ENCODE assay signal across 8 cellular contexts in the genomic region with DNA sequence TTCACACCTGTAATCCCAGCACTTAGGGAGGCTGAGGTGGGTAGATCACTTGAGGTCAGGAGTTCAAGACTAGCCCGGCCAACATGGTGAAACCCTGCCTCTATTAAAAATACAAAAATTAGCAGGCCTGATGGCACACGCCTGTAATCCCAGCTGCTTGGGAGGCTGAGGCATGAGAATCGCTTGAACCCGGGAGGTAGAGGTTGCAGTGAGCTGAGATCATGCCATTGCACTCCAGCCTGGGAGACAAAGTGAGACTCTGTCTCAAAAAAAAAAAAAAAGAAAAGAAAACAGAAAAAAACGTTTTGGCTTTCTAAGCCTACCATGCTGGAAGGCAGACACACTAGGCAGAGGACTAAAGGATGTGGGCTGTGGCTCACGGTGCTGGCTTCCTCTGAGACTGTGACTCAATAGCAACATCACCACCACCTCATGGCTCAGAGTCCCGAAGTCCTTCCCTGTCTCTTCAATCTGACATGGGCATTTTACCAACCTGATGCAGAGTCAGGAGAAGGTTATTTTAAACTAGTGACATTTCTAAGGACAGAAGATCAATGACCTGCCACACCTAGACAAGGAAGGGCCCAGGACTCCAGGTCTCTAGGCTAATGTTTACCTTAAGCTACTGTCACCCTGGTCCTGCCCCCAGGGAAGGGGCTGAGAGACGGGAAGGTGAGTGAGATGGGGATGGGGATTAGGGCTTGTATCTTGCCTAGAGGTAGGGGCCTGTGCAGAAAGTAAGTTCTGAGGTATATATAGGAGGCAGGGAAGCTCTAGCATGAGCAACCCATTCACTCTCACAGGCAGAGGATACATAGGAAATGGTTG. TPM values are rescaled to one million over a fixed set of nuclear protein-coding genes. Genes with fewer than 3 reads are reported as not detected.
DNase-seq lines count a peak whose midpoint lies in the region; ATAC-seq, FAIRE-seq and TF ChIP-seq lines count a peak whose summit lies in the region.

No MANE protein-coding gene starts in this region.

- H3K9me1 ChIP-seq in endothelial cell of umbilical vein (replicated peaks; ENCODE audit: control insufficient read depth, extremely low read depth, insufficient read depth, low read length), result no peaks in the 10 kb centered on the region

- peak overlapping the region; percentile 99 for H3K27ac ChIP-seq in endothelial cell of umbilical vein (ENCODE audit: insufficient read depth, low read depth, low read length)

- no TSS peak for BruUV-seq in endothelial cell of umbilical vein (replicated peaks; lab: Mats Ljungman, UMichigan)

- CTCF ChIA-PET in endothelial cell of umbilical vein (lab: Charles Lee), result interaction anchor here (0.7 to 2.9 kb wide), 6 partner anchors 15 to 54 kb away, joined by 3 to 26 read pairs (median 8); a partner anchor contains a TSS

- intact Hi-C loops in endothelial cell of umbilical vein (cut with micrococcal nuclease), result loop anchor here (1.0 to 2.0 kb wide), 3 partner anchors 14 to 54 kb away; no protein-coding TSS in a partner anchor

- H3K36me3 ChIP-seq in endothelial cell of umbilical vein (ENCODE audit: control insufficient read depth in 2 of 2, extremely low read depth in 1 of 2, insufficient read depth in 2 of 2, low read length in 2 of 2), result peaks cover 29 to 39% of the 10 kb centered on the region in 2 experiments

- no peaks in the 10 kb centered on the region for H3K9me3 ChIP-seq in endothelial cell of umbilical vein (replicated peaks; ENCODE audit: control insufficient read depth, insufficient read depth, low read length)

- peak overlapping the region in 1 of 3 experiments; percentile 97 for H3K4me3 ChIP-seq in endothelial cell of umbilical vein (replicated peaks in 1 of 3; ENCODE audit: insufficient read depth in 1 of 3, low read depth in 1 of 3, low read length in 3 of 3)

- peak overlapping the region; percentile 96 for H3K4me2 ChIP-seq in endothelial cell of umbilical vein (ENCODE audit: insufficient read depth, low read length)

- no peak for TF ChIP-seq CTCF in endothelial cell of umbilical vein (IDR thresholded peaks at IDR 0.05; ENCODE audit: extremely low read depth in 1 of 2, insufficient read depth in 1 of 2, low read depth in 1 of 2, low read length in 2 of 2)

- DNase-seq in activated CD4-positive, alpha-beta T cell treated with anti-CD3 and anti-CD28 coated beads, Interleukin-2, amount 50 U/mL, for 48 hours, result peak; percentile 74 to 80
- DNase-seq in endothelial cell of umbilical vein (ENCODE audit: low read depth, low spot score) (peak; percentile 82), NCI-H146 treated with DMSO at 0.1 percent for 48 hours (lab: John Stamatoyannopoulos, UW; ENCODE audit: unreplicated experiment) (no peak), NCI-H82 (lab: John Stamatoyannopoulos, UW) (no peak), HT-29 (ENCODE audit: low spot score) (no peak)
- DNase-seq in stimulated activated CD4-positive, alpha-beta T cell treated with anti-CD3 and anti-CD28 coated beads, Interleukin-15, amount 100 ng/mL, for 24 hours, result peak; percentile 84

- H2AFZ ChIP-seq in endothelial cell of umbilical vein (ENCODE audit: low read depth, low read length), result no peak overlapping the region

- H4K20me1 ChIP-seq in endothelial cell of umbilical vein (replicated peaks; ENCODE audit: control insufficient read depth, extremely low read depth, insufficient read depth, low read length), result no peaks in the 10 kb centered on the region

- H3K79me2 ChIP-seq in endothelial cell of umbilical vein (ENCODE audit: control insufficient read depth, insufficient read depth, low read length), result peaks cover 63% of the 10 kb centered on the region

- ATAC-seq in GM19395 (IDR thresholded peaks at IDR 0.05; ENCODE audit: unreplicated experiment), result peak; percentile 69
- peak; percentile 59 for ATAC-seq in HG03460 (IDR thresholded peaks at IDR 0.05; ENCODE audit: unreplicated experiment)

- H3K4me1 ChIP-seq in endothelial cell of umbilical vein (ENCODE audit: control insufficient read depth, extremely low read depth, insufficient read depth, low read length), result peaks cover 41% of the 10 kb centered on the region

- H3K27me3 ChIP-seq in endothelial cell of umbilical vein (ENCODE audit: control insufficient read depth in 2 of 2, insufficient read depth in 2 of 2, low read length in 2 of 2), result no peaks in the 10 kb centered on the region

- POLR2A ChIA-PET in endothelial cell of umbilical vein (lab: Charles Lee), result interaction anchor here (0.7 to 2.4 kb wide), 5 partner anchors 13 to 60 kb away, joined by 3 to 15 read pairs (median 6); no protein-coding TSS in a partner anchor

- peak; percentile 90 for FAIRE-seq in endothelial cell of umbilical vein (lab: Jason Lieb, UNC)

- peak overlapping the region; percentile 99 for H3K9ac ChIP-seq in endothelial cell of umbilical vein (replicated peaks; ENCODE audit: extremely low read depth, insufficient read depth, low read length)

- TF ChIP-seq POLR2A in endothelial cell of umbilical vein (IDR thresholded peaks at IDR 0.05; ENCODE audit: low read depth, low read length), result no peak

- dilution Hi-C loops in endothelial cell of umbilical vein (cut with MboI; ENCODE audit: extremely low pct_ligation_motif_present, low sequenced_read_pairs), result no loop called here

TF ChIP-seq in endothelial cell of umbilical vein, 7 proteins besides CTCF, POLR2A, EP300 and RAD21 (continues in another document):
- peak; percentile 32 for TF ChIP-seq POLR2AphosphoS5 (IDR thresholded peaks at IDR 0.05; ENCODE audit: insufficient read depth, low read depth, low read length)
- TF ChIP-seq, protein P1, sequence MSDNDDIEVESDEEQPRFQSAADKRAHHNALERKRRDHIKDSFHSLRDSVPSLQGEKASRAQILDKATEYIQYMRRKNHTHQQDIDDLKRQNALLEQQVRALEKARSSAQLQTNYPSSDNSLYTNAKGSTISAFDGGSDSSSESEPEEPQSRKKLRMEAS (IDR thresholded peaks at IDR 0.05; ENCODE audit: insufficient read depth, insufficient read length), result no peak
- TF ChIP-seq FOS (IDR thresholded peaks at IDR 0.05; ENCODE audit: borderline replicate concordance, insufficient read depth, low read length), result peak; percentile 64
- TF ChIP-seq GATA2 (IDR thresholded peaks at IDR 0.05; ENCODE audit: insufficient read depth, insufficient read length, low read depth, low read length), result no peak
- peak; percentile 33 for TF ChIP-seq JUN (IDR thresholded peaks at IDR 0.05; ENCODE audit: borderline replicate concordance, insufficient read depth, insufficient read length, low read depth)

RNA-seq across cellular contexts. Expression of a gene that starts 3.7 kb away (rescaled TPM):
- 365 and 377 TPM in 2 replicates for total RNA-seq in endothelial cell of umbilical vein
- polyA plus RNA-seq in endothelial cell of umbilical vein, result 1,085 and 1,188 TPM in 2 replicates
- polyA plus RNA-seq in endothelial cell of umbilical vein (2011; cell fraction: cytosol; rRNA removed), result 915 and 1,040 TPM in 2 replicates
- polyA plus RNA-seq in endothelial cell of umbilical vein (2011; cell fraction: nucleus; rRNA removed), result 372 and 386 TPM in 2 replicates
- polyA plus RNA-seq in endothelial cell of umbilical vein (2012), result 467 and 640 TPM in 2 replicates
- polyA minus RNA-seq in endothelial cell of umbilical vein, result 533 and 550 TPM in 2 replicates
- polyA minus RNA-seq in endothelial cell of umbilical vein (2011; cell fraction: cytosol; rRNA and poly(A)+ RNA removed), result not detected
- polyA minus RNA-seq in endothelial cell of umbilical vein (2011; cell fraction: nucleus; rRNA and poly(A)+ RNA removed), result 142 and 146 TPM in 2 replicates
- total RNA-seq in HT-29 (2014; rRNA removed; shearing (Covaris generic)), result not detected in 2 replicates

RNA-seq across cellular contexts. Expression of a gene that starts 12.0 kb away (rescaled TPM):
- not detected in 2 replicates for total RNA-seq in endothelial cell of umbilical vein
- polyA plus RNA-seq in endothelial cell of umbilical vein, result not detected in 2 replicates
- polyA plus RNA-seq in endothelial cell of umbilical vein (2011; cell fraction: cytosol; rRNA removed), result not detected in 2 replicates
- not detected in 2 replicates for polyA plus RNA-seq in endothelial cell of umbilical vein (2011; cell fraction: nucleus; rRNA removed)
- polyA plus RNA-seq in endothelial cell of umbilical vein (2012), result not detected in 2 replicates
- not detected in 2 replicates for polyA minus RNA-seq in endothelial cell of umbilical vein
- not detected for polyA minus RNA-seq in endothelial cell of umbilical vein (2011; cell fraction: cytosol; rRNA and poly(A)+ RNA removed)
- polyA minus RNA-seq in endothelial cell of umbilical vein (2011; cell fraction: nucleus; rRNA and poly(A)+ RNA removed), result not detected in 2 replicates
- 0.05 TPM in 1 of 2 replicates, not detected in the other for total RNA-seq in HT-29 (2014; rRNA removed; shearing (Covaris generic))

RNA-seq across cellular contexts. Expression of a gene that starts 19.5 kb away (rescaled TPM):
- total RNA-seq in endothelial cell of umbilical vein, result 51.1 and 52.6 TPM in 2 replicates
- 23.2 and 26.0 TPM in 2 replicates for polyA plus RNA-seq in endothelial cell of umbilical vein
- 11.9 and 17.8 TPM in 2 replicates for polyA plus RNA-seq in endothelial cell of umbilical vein (2011; cell fraction: cytosol; rRNA removed)
- 191 and 204 TPM in 2 replicates for polyA plus RNA-seq in endothelial cell of umbilical vein (2011; cell fraction: nucleus; rRNA removed)
- 33.0 and 35.2 TPM in 2 replicates for polyA plus RNA-seq in endothelial cell of umbilical vein (2012)
- 24.1 and 26.7 TPM in 2 replicates for polyA minus RNA-seq in endothelial cell of umbilical vein
- 3.0 TPM for polyA minus RNA-seq in endothelial cell of umbilical vein (2011; cell fraction: cytosol; rRNA and poly(A)+ RNA removed)
- polyA minus RNA-seq in endothelial cell of umbilical vein (2011; cell fraction: nucleus; rRNA and poly(A)+ RNA removed), result 39.1 and 53.2 TPM in 2 replicates
- 0.44 and 0.81 TPM in 2 replicates for total RNA-seq in HT-29 (2014; rRNA removed; shearing (Covaris generic))

RNA-seq across cellular contexts. Expression of a gene that starts 23.8 kb away (rescaled TPM):
- 108 and 127 TPM in 2 replicates for total RNA-seq in endothelial cell of umbilical vein
- 143 and 185 TPM in 2 replicates for polyA plus RNA-seq in endothelial cell of umbilical vein
- polyA plus RNA-seq in endothelial cell of umbilical vein (2011; cell fraction: cytosol; rRNA removed), result 70.0 and 88.1 TPM in 2 replicates
- polyA plus RNA-seq in endothelial cell of umbilical vein (2011; cell fraction: nucleus; rRNA removed), result 174 and 214 TPM in 2 replicates
- 57.7 and 58.8 TPM in 2 replicates for polyA plus RNA-seq in endothelial cell of umbilical vein (2012)
- 102 and 117 TPM in 2 replicates for polyA minus RNA-seq in endothelial cell of umbilical vein
- polyA minus RNA-seq in endothelial cell of umbilical vein (2011; cell fraction: cytosol; rRNA and poly(A)+ RNA removed), result 20.3 TPM
- polyA minus RNA-seq in endothelial cell of umbilical vein (2011; cell fraction: nucleus; rRNA and poly(A)+ RNA removed), result 37.9 and 67.7 TPM in 2 replicates
- total RNA-seq in HT-29 (2014; rRNA removed; shearing (Covaris generic)), result 19.1 and 26.1 TPM in 2 replicates

RNA-seq across cellular contexts. Expression of a gene that starts 54.9 kb away (rescaled TPM):
- 7.8 and 7.9 TPM in 2 replicates for total RNA-seq in endothelial cell of umbilical vein
- 2.1 and 3.2 TPM in 2 replicates for polyA plus RNA-seq in endothelial cell of umbilical vein
- 5.9 and 6.4 TPM in 2 replicates for polyA plus RNA-seq in endothelial cell of umbilical vein (2011; cell fraction: cytosol; rRNA removed)
- 3.5 and 5.7 TPM in 2 replicates for polyA plus RNA-seq in endothelial cell of umbilical vein (2011; cell fraction: nucleus; rRNA removed)
- polyA plus RNA-seq in endothelial cell of umbilical vein (2012), result 4.9 and 6.6 TPM in 2 replicates
- 3.5 and 3.7 TPM in 2 replicates for polyA minus RNA-seq in endothelial cell of umbilical vein
- polyA minus RNA-seq in endothelial cell of umbilical vein (2011; cell fraction: cytosol; rRNA and poly(A)+ RNA removed), result 3.4 TPM
- polyA minus RNA-seq in endothelial cell of umbilical vein (2011; cell fraction: nucleus; rRNA and poly(A)+ RNA removed), result 2.2 and 3.5 TPM in 2 replicates
- 3.8 and 10.4 TPM in 2 replicates for total RNA-seq in HT-29 (2014; rRNA removed; shearing (Covaris generic))

Comparison
In these comparisons a context has a peak if more than half of its experiments do, and no peak if none do; other contexts are left out.
1. DNase-seq: peak in activated CD4-positive, alpha-beta T cell treated with anti-CD3 and anti-CD28 coated beads, Interleukin-2, amount 50 U/mL, for 48 hours (2 of 2), endothelial cell of umbilical vein (single experiment) and stimulated activated CD4-positive, alpha-beta T cell treated with anti-CD3 and anti-CD28 coated beads, Interleukin-15, amount 100 ng/mL, for 24 hours (single experiment); none in NCI-H146 treated with DMSO at 0.1 percent for 48 hours (single experiment), NCI-H82 (single experiment) and HT-29 (single experiment).
2. RNA of a gene that starts 3.7 kb away (total RNA-seq): 365 to 377 TPM in endothelial cell of umbilical vein; not detected in HT-29; every median in the first group is over 100 times any median in the second.
3. RNA of a gene that starts 19.5 kb away (total RNA-seq): 51.1 to 52.6 TPM in endothelial cell of umbilical vein; 0.44 to 0.81 TPM in HT-29; every median in the first group is over 10 times any median in the second.